In the genomic region with DNA sequence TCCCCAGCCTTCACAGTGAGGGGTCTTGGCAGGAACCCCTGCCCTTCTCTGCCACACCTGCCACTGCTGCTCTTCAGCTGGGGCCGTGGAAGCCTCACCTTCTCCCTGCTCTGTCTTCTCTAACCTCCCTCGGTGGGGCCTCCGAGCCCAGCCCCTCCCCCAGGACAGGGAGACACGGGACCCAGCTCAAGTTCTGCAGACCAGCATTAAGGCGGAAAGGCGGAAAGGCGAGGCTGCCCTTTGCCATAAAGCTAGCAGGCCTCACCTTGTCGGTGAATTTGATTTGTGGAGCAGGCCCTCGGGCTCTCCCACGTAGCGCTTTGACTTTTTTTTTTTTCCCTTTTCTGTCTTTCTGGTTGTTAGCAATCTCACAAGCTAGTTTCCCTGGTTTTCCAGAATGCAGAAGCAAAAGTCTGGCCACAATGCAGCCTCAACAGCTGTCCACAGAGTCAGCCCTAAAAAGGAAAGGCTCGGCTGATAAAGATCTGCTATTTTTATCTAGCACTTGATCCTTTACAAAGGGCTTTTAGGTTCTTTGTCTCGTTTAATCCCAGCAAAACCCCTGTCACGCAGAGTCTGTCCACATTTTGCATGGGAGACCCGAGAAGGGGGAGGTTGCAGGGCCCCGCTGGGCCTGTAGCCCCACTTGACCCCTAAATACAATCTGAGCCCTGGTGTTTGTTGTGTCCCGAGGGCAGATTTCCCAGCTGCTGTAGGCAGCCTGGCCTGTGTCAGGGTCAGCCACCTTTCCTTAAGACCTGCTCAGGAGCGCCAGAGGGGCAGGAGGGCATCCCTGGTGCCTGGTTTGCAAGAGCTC, we compare ENCODE assay signal across 1 cellular context.
TF ChIP-seq lines count a peak whose summit lies in the region.

No MANE protein-coding gene starts in this region.

TF ChIP-seq in H1, 55 proteins besides CTCF, POLR2A, EP300 and RAD21:
- no peak for TF ChIP-seq CREB1 (IDR thresholded peaks at IDR 0.05)
- no peak for TF ChIP-seq TCF12 (IDR thresholded peaks at IDR 0.05; ENCODE audit: low read depth, low read length)
- TF ChIP-seq NRF1 (IDR thresholded peaks at IDR 0.05; ENCODE audit: low read depth, low read length) = no peak
- no peak for TF ChIP-seq ASH2L (IDR thresholded peaks at IDR 0.05; ENCODE audit: low read length)
- no peak for TF ChIP-seq SAP30 (IDR thresholded peaks at IDR 0.05; ENCODE audit: insufficient read depth, insufficient replicate concordance, low read length)
- TF ChIP-seq POU5F1 (IDR thresholded peaks at IDR 0.05; ENCODE audit: low read depth, low read length) = no peak
- TF ChIP-seq YY1 (IDR thresholded peaks at IDR 0.05; ENCODE audit: low read depth, low read length) = no peak
- no peak for TF ChIP-seq CBX8 (IDR thresholded peaks at IDR 0.05; ENCODE audit: borderline replicate concordance, low read depth, low read length)
- TF ChIP-seq BRCA1 (IDR thresholded peaks at IDR 0.05; ENCODE audit: low read depth, low read length) = no peak
- TF ChIP-seq TBP (IDR thresholded peaks at IDR 0.05; ENCODE audit: low read depth, low read length) = no peak
- no peak for TF ChIP-seq BCL11A (IDR thresholded peaks at IDR 0.05; ENCODE audit: low read depth in 2 of 2, low read length in 2 of 2)
